8 cellular contexts compared by ENCODE assay signal in genomic region chr20:33668087-33668790, GRCh38.
DNase-seq lines count a peak whose midpoint lies in the region; ATAC-seq and TF ChIP-seq lines count a peak whose summit lies in the region.

No MANE protein-coding gene starts in this region.

- no peaks in the 10 kb centered on the region for H4K20me1 ChIP-seq in DND-41 (ENCODE audit: insufficient read depth, low read length)

- H3K27me3 Mint-ChIP-seq in T-helper 1 cell treated with Interleukin-12 subunit alpha and Interleukin-12 subunit beta and Interleukin-4 antibody, amounts not matched to agents 30 μg/mL and 1 μg/mL, for 36 hours (ENCODE audit: low read depth) = no peaks in the 10 kb centered on the region
- no peaks in the 10 kb centered on the region for H3K27me3 Mint-ChIP-seq in stimulated activated naive CD8-positive, alpha-beta T cell treated with anti-CD3 and anti-CD28 coated beads, Interleukin-15, amount 100 ng/mL, for 72 hours

- DNase-seq in DND-41 (peak; percentile 37), coronary artery (ENCODE audit: low spot score) (peak; percentile 88), NCI-H1092 (lab: John Stamatoyannopoulos, UW) (no peak)
- DNase-seq in stimulated activated naive CD8-positive, alpha-beta T cell treated with anti-CD3 and anti-CD28 coated beads, Interleukin-15, amount 100 ng/mL, for 72 hours = no peak

- H3K27ac Mint-ChIP-seq in T-helper 1 cell treated with Interleukin-12 subunit alpha and Interleukin-12 subunit beta and Interleukin-4 antibody, amounts not matched to agents 30 μg/mL and 1 μg/mL, for 36 hours = peak overlapping the region; percentile 45
- no peak overlapping the region for H3K27ac Mint-ChIP-seq in stimulated activated naive CD8-positive, alpha-beta T cell treated with anti-CD3 and anti-CD28 coated beads, Interleukin-15, amount 100 ng/mL, for 72 hours

- peaks cover 46% of the 10 kb centered on the region for H3K4me1 Mint-ChIP-seq in T-helper 1 cell treated with Interleukin-12 subunit alpha and Interleukin-12 subunit beta and Interleukin-4 antibody, amounts not matched to agents 30 μg/mL and 1 μg/mL, for 36 hours (ENCODE audit: low read depth)
- H3K4me1 Mint-ChIP-seq in stimulated activated naive CD8-positive, alpha-beta T cell treated with anti-CD3 and anti-CD28 coated beads, Interleukin-15, amount 100 ng/mL, for 72 hours = peaks cover 62% of the 10 kb centered on the region

- no peaks in the 10 kb centered on the region for H3K9me3 Mint-ChIP-seq in T-helper 1 cell treated with Interleukin-12 subunit alpha and Interleukin-12 subunit beta and Interleukin-4 antibody, amounts not matched to agents 30 μg/mL and 1 μg/mL, for 36 hours
- no peaks in the 10 kb centered on the region for H3K9me3 Mint-ChIP-seq in stimulated activated naive CD8-positive, alpha-beta T cell treated with anti-CD3 and anti-CD28 coated beads, Interleukin-15, amount 100 ng/mL, for 72 hours

- H3K79me2 ChIP-seq in DND-41 (ENCODE audit: insufficient read depth, low read length) = no peaks in the 10 kb centered on the region

- H3K4me1 ChIP-seq in DND-41 (ENCODE audit: insufficient read depth, low read length) (peaks cover 20% of the 10 kb centered on the region), muscle layer of colon (ENCODE audit: insufficient read depth, low read length) (peaks cover 32% of the 10 kb centered on the region)

- peaks cover 20% of the 10 kb centered on the region for H3K36me3 Mint-ChIP-seq in T-helper 1 cell treated with Interleukin-12 subunit alpha and Interleukin-12 subunit beta and Interleukin-4 antibody, amounts not matched to agents 30 μg/mL and 1 μg/mL, for 36 hours (ENCODE audit: low read depth)

- H3K9me3 ChIP-seq in DND-41 (ENCODE audit: insufficient read depth, low read length, severe bottlenecking) (no peaks in the 10 kb centered on the region), muscle layer of colon (ENCODE audit: low read length) (no peaks in the 10 kb centered on the region)

- ATAC-seq in DND-41 (ENCODE audit: insufficient read depth, low read depth) (no peak), HG02571 (IDR thresholded peaks at IDR 0.05; ENCODE audit: unreplicated experiment) (peak; percentile 30), HG02973 (IDR thresholded peaks at IDR 0.05; ENCODE audit: unreplicated experiment) (no peak)
- ATAC-seq in stimulated activated naive CD8-positive, alpha-beta T cell treated with anti-CD3 and anti-CD28 coated beads, Interleukin-15, amount 100 ng/mL, for 72 hours = peak; percentile 73

- peaks cover 13% of the 10 kb centered on the region; the same call in 1 of the 2 replicates for H3K36me3 ChIP-seq in DND-41 (ENCODE audit: insufficient read depth, low read length)
- H3K36me3 ChIP-seq in muscle layer of colon (ENCODE audit: insufficient read depth, low read length) = peaks cover 22% of the 10 kb centered on the region

- peak; percentile 70 for TF ChIP-seq CTCF in DND-41 (IDR thresholded peaks at IDR 0.05; ENCODE audit: borderline replicate concordance, extremely low read depth, low read length, poor library complexity, severe bottlenecking)
- TF ChIP-seq CTCF in coronary artery (IDR thresholded peaks at IDR 0.05) = peak; percentile 94

- peak overlapping the region; percentile 76 for H3K4me3 Mint-ChIP-seq in T-helper 1 cell treated with Interleukin-12 subunit alpha and Interleukin-12 subunit beta and Interleukin-4 antibody, amounts not matched to agents 30 μg/mL and 1 μg/mL, for 36 hours
- peak overlapping the region; percentile 92 to 99 for H3K4me3 Mint-ChIP-seq in stimulated activated naive CD8-positive, alpha-beta T cell treated with anti-CD3 and anti-CD28 coated beads, Interleukin-15, amount 100 ng/mL, for 72 hours

- H3K4me3 ChIP-seq in DND-41 (ENCODE audit: low read depth in 1 of 2, low read length in 2 of 2) (no peak overlapping the region), coronary artery (peak overlapping the region; percentile 84), muscle layer of colon (ENCODE audit: low read depth in 1 of 2, low read length in 2 of 2) (peak overlapping the region; percentile 62 to 71)

- H3K4me2 ChIP-seq in DND-41 (ENCODE audit: insufficient read depth, low read length) = no peak overlapping the region

- H3K27me3 ChIP-seq in DND-41 (ENCODE audit: insufficient read depth, low read length, poor library complexity) (no peaks in the 10 kb centered on the region), muscle layer of colon (ENCODE audit: control insufficient read depth in 1 of 2, insufficient read depth in 2 of 2, low read length in 2 of 2) (no peaks in the 10 kb centered on the region)

- H3K27ac ChIP-seq in DND-41 (ENCODE audit: low read length) = no peak overlapping the region
- peak overlapping the region; percentile 93 for H3K27ac ChIP-seq in coronary artery
- peak overlapping the region; percentile 92 for H3K27ac ChIP-seq in muscle layer of colon (ENCODE audit: low read depth, low read length)

- H2AFZ ChIP-seq in DND-41 (ENCODE audit: low read depth, low read length) = no peak overlapping the region

- H3K9ac ChIP-seq in DND-41 (ENCODE audit: low read depth, low read length) = no peak overlapping the region
- H3K9ac ChIP-seq in muscle layer of colon (ENCODE audit: low read length) = no peak overlapping the region

Comparison
In these comparisons a context has a peak if more than half of its experiments do, and no peak if none do; other contexts are left out.
1. ATAC-seq: peak in HG02571 (single experiment) and stimulated activated naive CD8-positive, alpha-beta T cell treated with anti-CD3 and anti-CD28 coated beads, Interleukin-15, amount 100 ng/mL, for 72 hours (single experiment); none in DND-41 (single experiment) and HG02973 (single experiment).
2. DNase-seq: peak in DND-41 (single experiment) and coronary artery (single experiment); none in stimulated activated naive CD8-positive, alpha-beta T cell treated with anti-CD3 and anti-CD28 coated beads, Interleukin-15, amount 100 ng/mL, for 72 hours (0 of 2) and NCI-H1092 (single experiment).
3. H3K4me3 ChIP-seq: peak in coronary artery (single experiment) and muscle layer of colon (2 of 2); none in DND-41 (0 of 2).